In genomic region chr4:184573701-184574100, GRCh38 we compare ENCODE assay signal across 10 cellular contexts.
"Had no signal": no experiment of that assay in that cellular context is flagged by ENCODE, and none has a peak within 500 bp of the region (broad histone marks: within the 10 kb centered on the region; RNA-seq: fewer than 3 reads in every experiment).

No MANE protein-coding gene starts in this region.

- FAIRE-seq: astrocyte had no signal

- H3K27ac Mint-ChIP-seq: stimulated activated naive CD8-positive, alpha-beta T cell treated with anti-CD3 and anti-CD28 coated beads, Interleukin-15, amount 100 ng/mL, for 72 hours had no signal

- H3K27me3 Mint-ChIP-seq: stimulated activated naive CD8-positive, alpha-beta T cell treated with anti-CD3 and anti-CD28 coated beads, Interleukin-15, amount 100 ng/mL, for 72 hours had no signal

- H3K4me3 Mint-ChIP-seq: stimulated activated naive CD8-positive, alpha-beta T cell treated with anti-CD3 and anti-CD28 coated beads, Interleukin-15, amount 100 ng/mL, for 72 hours had no signal

- DNase-seq: colonic mucosa; effector CD4-positive, alpha-beta T cell; hippocampal formation; kidney glomerular epithelial cell; SIG-M5; stimulated activated CD4-positive, alpha-beta T cell treated with anti-CD3 and anti-CD28 coated beads, Interleukin-2, amount 100 ng/mL, for 48 hours; stimulated activated naive CD8-positive, alpha-beta T cell treated with anti-CD3 and anti-CD28 coated beads, Interleukin-15, amount 100 ng/mL, for 72 hours; testis; upper lobe of right lung had no signal

- ATAC-seq: stimulated activated naive CD8-positive, alpha-beta T cell treated with anti-CD3 and anti-CD28 coated beads, Interleukin-15, amount 100 ng/mL, for 72 hours; upper lobe of right lung had no signal
